23 cellular contexts compared by ENCODE assay signal in genomic region chr9:123164285-123164684, GRCh38.
DNase-seq lines count a peak whose midpoint lies in the region; ATAC-seq and TF ChIP-seq lines count a peak whose summit lies in the region.
"Had no signal": no experiment of that assay in that cellular context is flagged by ENCODE, and none has a peak within 500 bp of the region (broad histone marks: within the 10 kb centered on the region; RNA-seq: fewer than 3 reads in every experiment).

No MANE protein-coding gene starts in this region.

- H4K8ac ChIP-seq in H9 (replicated peaks; ENCODE audit: insufficient read length, low read depth, low read length) = no peak overlapping the region

- no peak overlapping the region for H2BK15ac ChIP-seq in H9 (ENCODE audit: low read depth, low read length)

- H3K9ac ChIP-seq in H9 (ENCODE audit: extremely low read depth, insufficient read length, low read length) = no peak overlapping the region

- no peak overlapping the region for H3K18ac ChIP-seq in H9 (ENCODE audit: insufficient read length, low read depth, low read length)

- H3K27me3 ChIP-seq in osteoblast (ENCODE audit: insufficient read depth, low read length) (no peaks in the 10 kb centered on the region), H9 (ENCODE audit: insufficient read depth, low read length) (no peaks in the 10 kb centered on the region)
- H3K27me3 ChIP-seq: heart left ventricle, neutrophil had no signal

- no peak overlapping the region for H2BK20ac ChIP-seq in H9 (ENCODE audit: low read depth, low read length, poor library complexity, severe bottlenecking)

- H2BK120ac ChIP-seq in H9 (ENCODE audit: low read depth, low read length, poor library complexity, severe bottlenecking) = no peak overlapping the region

- H3K56ac ChIP-seq in H9 (ENCODE audit: insufficient read length, low read depth, low read length) = no peak overlapping the region

- DNase-seq in osteoblast (ENCODE audit: insufficient read length, low spot score, missing footprints) = peak; percentile 21
- DNase-seq in NCI-H446 (lab: John Stamatoyannopoulos, UW) = no peak
- no peak for DNase-seq in H9
- DNase-seq: activated CD4-positive, alpha-beta T cell treated with anti-CD3 and anti-CD28 coated beads for 36 hours; activated naive CD4-positive, alpha-beta T cell treated with Interleukin-2 at 50 U/mL for 16 hours; activated T-cell treated with anti-CD3 and anti-CD28 coated beads, Interleukin-2, amount 50 U/mL, for 48 hours; CD4-positive, CD25-positive, alpha-beta regulatory T cell; effector memory CD4-positive, alpha-beta T cell; foreskin fibroblast; heart left ventricle; Kasumi-1; left cardiac atrium; NCI-H187; RPMI8226; stimulated activated CD8-positive, alpha-beta memory T cell treated with anti-CD3 and anti-CD28 coated beads, Interleukin-4, amount 100 ng/mL, for 48 hours; T-helper 17 cell; trophoblast cell had no signal

- H4K20me1 ChIP-seq in osteoblast (ENCODE audit: insufficient read depth, low read length) (no peaks in the 10 kb centered on the region), H9 (ENCODE audit: control insufficient read depth, insufficient read depth, insufficient read length) (no peaks in the 10 kb centered on the region)

- H3K4ac ChIP-seq in H9 (ENCODE audit: low read depth, low read length) = no peak overlapping the region

- H3K27ac ChIP-seq in osteoblast (ENCODE audit: low read depth, low read length) (no peak overlapping the region), H9 (ENCODE audit: insufficient read length, low read depth, low read length) (no peak overlapping the region)
- H3K27ac ChIP-seq: heart left ventricle, neutrophil had no signal

- no peaks in the 10 kb centered on the region for H3K4me1 ChIP-seq in osteoblast (ENCODE audit: insufficient read depth, low read length)
- H3K4me1 ChIP-seq in H9 (ENCODE audit: insufficient read depth, low read length) = no peaks in the 10 kb centered on the region; the same call in 1 of the 2 replicates

- no peak overlapping the region for H3K4me3 ChIP-seq in osteoblast (ENCODE audit: insufficient read depth, low read length)
- H3K4me3 ChIP-seq: heart left ventricle had no signal

- no peak overlapping the region for H2AK5ac ChIP-seq in H9 (ENCODE audit: insufficient read length, low read length)

- H3K79me1 ChIP-seq in H9 (ENCODE audit: insufficient read depth, low read depth, low read length, poor library complexity, severe bottlenecking) = no peaks in the 10 kb centered on the region

- H3K36me3 ChIP-seq in osteoblast (ENCODE audit: insufficient read depth, low read length) = no peaks in the 10 kb centered on the region
- H3K36me3 ChIP-seq: heart left ventricle, neutrophil had no signal

- no peaks in the 10 kb centered on the region for H3K9me3 ChIP-seq in osteoblast (ENCODE audit: low read depth, low read length)
- H3K9me3 ChIP-seq in H9 (ENCODE audit: control insufficient read depth, low read depth, low read length) = no peaks in the 10 kb centered on the region
- H3K9me3 ChIP-seq: heart left ventricle, neutrophil had no signal

- H3K36me3 Mint-ChIP-seq in H9 (ENCODE audit: insufficient read depth in 1 of 3, low read depth in 3 of 3) = peaks cover 0 to 2% (median 0%) of the 10 kb centered on the region in 3 experiments; a peak in 2 of 7 replicates

- H2AFZ ChIP-seq in osteoblast (ENCODE audit: low read length) (no peak overlapping the region), H9 (ENCODE audit: low read length) (no peak overlapping the region)

- H3K4me3 Mint-ChIP-seq in H9 = no peak overlapping the region
- H3K4me3 Mint-ChIP-seq: activated CD4-positive, alpha-beta T cell treated with anti-CD3 and anti-CD28 coated beads for 36 hours; CD4-positive, CD25-positive, alpha-beta regulatory T cell; memory B cell; T-helper 17 cell had no signal

- H4K5ac ChIP-seq in H9 (ENCODE audit: insufficient read length, low read depth, low read length) = no peak overlapping the region

- TF ChIP-seq CTCF in osteoblast (IDR thresholded peaks at IDR 0.05; ENCODE audit: extremely low read depth, low read depth, low read length) = no peak
- TF ChIP-seq CTCF in H9 (conservative IDR thresholded peaks at IDR 0.05) = no peak

- no peaks in the 10 kb centered on the region for H3K23me2 ChIP-seq in H9 (ENCODE audit: insufficient read length, low read depth, low read length, poor library complexity, severe bottlenecking)

- H3K79me2 ChIP-seq in osteoblast (ENCODE audit: insufficient read depth, low read length) (no peaks in the 10 kb centered on the region), H9 (ENCODE audit: insufficient read depth, low read length) (no peaks in the 10 kb centered on the region)

- H4K91ac ChIP-seq in H9 (ENCODE audit: insufficient read length, low read depth, low read length) = no peak overlapping the region

- H3K27ac Mint-ChIP-seq in H9 = no peak overlapping the region; a peak in 1 of 7 replicates
- H3K27ac Mint-ChIP-seq: activated CD4-positive, alpha-beta T cell treated with anti-CD3 and anti-CD28 coated beads for 36 hours; CD4-positive, CD25-positive, alpha-beta regulatory T cell; memory B cell; T-helper 17 cell had no signal

- no peaks in the 10 kb centered on the region; the same call in 1 of the 2 replicates for H3K27me3 Mint-ChIP-seq in H9 (ENCODE audit: low read depth)
- H3K27me3 Mint-ChIP-seq: activated CD4-positive, alpha-beta T cell treated with anti-CD3 and anti-CD28 coated beads for 36 hours; CD4-positive, CD25-positive, alpha-beta regulatory T cell; memory B cell; T-helper 17 cell had no signal

- H3K4me2 ChIP-seq in osteoblast (ENCODE audit: insufficient read depth, low read length) (no peak overlapping the region), H9 (ENCODE audit: insufficient read depth, insufficient read length, low read length) (no peak overlapping the region)

- no peak overlapping the region for H3T11ph ChIP-seq in H9 (ENCODE audit: low read length)

- no peak overlapping the region for H3K14ac ChIP-seq in H9 (ENCODE audit: insufficient read depth, low read length)

- peaks cover 13 to 15% of the 10 kb centered on the region in 2 experiments for H3K4me1 Mint-ChIP-seq in H9
- H3K4me1 Mint-ChIP-seq: T-helper 17 cell had no signal

- no peak overlapping the region for H2BK12ac ChIP-seq in H9 (ENCODE audit: insufficient read length, low read depth, low read length)

- no peaks in the 10 kb centered on the region for H3K9me3 Mint-ChIP-seq in H9
- H3K9me3 Mint-ChIP-seq: CD4-positive, CD25-positive, alpha-beta regulatory T cell; memory B cell had no signal

- H2BK5ac ChIP-seq in H9 (ENCODE audit: insufficient read length, low read length) = no peak overlapping the region

- WGBS in H9 (ENCODE audit: extremely low coverage, insufficient read length, low lambda C conversion rate) = no CpG with 5 or more reads among the region's 2 CpGs

- H3K23ac ChIP-seq in H9 (ENCODE audit: insufficient read length, low read depth, low read length) = no peak overlapping the region

- ATAC-seq in GM19025 (IDR thresholded peaks at IDR 0.05; ENCODE audit: low read depth, unreplicated experiment) (peak; percentile 58), GM21619 (IDR thresholded peaks at IDR 0.05; ENCODE audit: unreplicated experiment) (peak; percentile 86), HG03378 (IDR thresholded peaks at IDR 0.05; ENCODE audit: unreplicated experiment) (peak; percentile 66), HG03439 (IDR thresholded peaks at IDR 0.05; ENCODE audit: unreplicated experiment) (no peak)
- ATAC-seq: activated CD4-positive, alpha-beta T cell treated with anti-CD3 and anti-CD28 coated beads for 36 hours; heart left ventricle; left cardiac atrium; T-helper 17 cell had no signal
